18 cellular contexts compared by ENCODE assay signal in the genomic region with DNA sequence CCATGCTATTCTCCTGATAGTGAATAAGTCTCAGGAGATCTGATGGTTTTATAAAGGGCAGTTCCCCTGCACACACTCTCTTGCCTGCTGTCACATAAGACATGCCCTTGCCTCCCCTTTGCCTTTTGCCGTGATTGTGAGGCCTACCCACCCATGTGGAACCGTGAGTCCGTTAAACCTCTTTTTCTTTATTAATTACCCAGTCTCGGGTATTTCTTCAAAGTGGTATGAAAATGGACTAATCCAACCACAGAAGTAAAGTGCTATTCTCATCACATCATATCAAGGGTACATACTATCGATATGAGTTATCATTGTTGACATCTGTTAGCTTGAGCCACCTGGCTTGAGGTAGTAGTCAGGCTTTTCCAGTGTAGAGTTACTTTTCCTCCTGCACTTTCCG. TPM values are rescaled to one million over a fixed set of nuclear protein-coding genes. Genes with fewer than 3 reads are reported as not detected.
DNase-seq lines count a peak whose midpoint lies in the region; ATAC-seq and TF ChIP-seq lines count a peak whose summit lies in the region.
"Had no signal": no experiment of that assay in that cellular context is flagged by ENCODE, and none has a peak within 500 bp of the region (broad histone marks: within the 10 kb centered on the region; RNA-seq: fewer than 3 reads in every experiment).

No MANE protein-coding gene starts in this region.

- CTCF ChIA-PET in activated naive CD4-positive, alpha-beta T cell treated with anti-CD3 and anti-CD28 coated beads for 36 hours (lab: Charles Lee), result no interaction called here

- TF ChIP-seq POLR2A in transverse colon (IDR thresholded peaks at IDR 0.05), result no peak

- H3K4me3 ChIP-seq in transverse colon (no peak overlapping the region), BE2C (ENCODE audit: low read depth, low read length) (no peak overlapping the region)
- H3K4me3 ChIP-seq: skin epidermis had no signal

- no peak for TF ChIP-seq EP300 in transverse colon (IDR thresholded peaks at IDR 0.05; ENCODE audit: low read depth)

- H3K27me3 ChIP-seq in transverse colon, result no peaks in the 10 kb centered on the region
- no peaks in the 10 kb centered on the region for H3K27me3 ChIP-seq in BE2C

- H3K4me1 Mint-ChIP-seq in activated naive CD4-positive, alpha-beta T cell treated with anti-CD3 and anti-CD28 coated beads, Interleukin-2, amount 50 U/mL, for 24 hours, result peaks cover 52% of the 10 kb centered on the region
- H3K4me1 Mint-ChIP-seq in activated naive CD4-positive, alpha-beta T cell treated with anti-CD3 and anti-CD28 coated beads for 36 hours (ENCODE audit: low read depth), result peaks cover 46% of the 10 kb centered on the region
- H3K4me1 Mint-ChIP-seq in dendritic cell treated with granulocyte-macrophage colony-stimulating factor and Interleukin-4, amounts not matched to agents 40 ng/mL and 50 ng/mL, for 4 days (ENCODE audit: low read depth), result peaks cover 71% of the 10 kb centered on the region

- ATAC-seq in HG02798 (IDR thresholded peaks at IDR 0.05; ENCODE audit: poor library complexity, unreplicated experiment), result peak; percentile 33
- ATAC-seq: activated CD4-positive, CD25-positive, alpha-beta regulatory T cell treated with anti-CD3 and anti-CD28 coated beads, Interleukin-2, amount 50 U/mL, for 24 hours had no signal

- H3K27ac ChIP-seq in transverse colon, result peak overlapping the region in 3 of 4 donors; percentile 10 to 98 (median 95)

- 79 to 100% methylated on average over 2 to 6 of the region's 6 CpGs for WGBS in transverse colon (ENCODE audit: low coverage in 1 of 2), 2 donors

- TF ChIP-seq CTCF in transverse colon (IDR thresholded peaks at IDR 0.05) (no peak), BE2C (IDR thresholded peaks at IDR 0.05; ENCODE audit: low read depth, low read length) (no peak)

- H3K4me3 Mint-ChIP-seq in activated naive CD4-positive, alpha-beta T cell treated with anti-CD3 and anti-CD28 coated beads, Interleukin-2, amount 50 U/mL, for 24 hours, result peak overlapping the region; percentile 54
- H3K4me3 Mint-ChIP-seq in activated naive CD4-positive, alpha-beta T cell treated with anti-CD3 and anti-CD28 coated beads for 36 hours, result no peak overlapping the region
- no peak overlapping the region for H3K4me3 Mint-ChIP-seq in dendritic cell treated with granulocyte-macrophage colony-stimulating factor and Interleukin-4, amounts not matched to agents 40 ng/mL and 50 ng/mL, for 4 days

- H3K4me1 ChIP-seq in transverse colon, result peaks cover 24 to 46% (median 36%) of the 10 kb centered on the region in 4 donors
- H3K4me1 ChIP-seq in BE2C, result peaks cover 3% of the 10 kb centered on the region; the same call in 1 of the 2 replicates

- H3K9me3 Mint-ChIP-seq in activated naive CD4-positive, alpha-beta T cell treated with anti-CD3 and anti-CD28 coated beads, Interleukin-2, amount 50 U/mL, for 24 hours, result no peaks in the 10 kb centered on the region
- H3K9me3 Mint-ChIP-seq in activated naive CD4-positive, alpha-beta T cell treated with anti-CD3 and anti-CD28 coated beads for 36 hours, result no peaks in the 10 kb centered on the region
- peaks cover 17% of the 10 kb centered on the region for H3K9me3 Mint-ChIP-seq in dendritic cell treated with granulocyte-macrophage colony-stimulating factor and Interleukin-4, amounts not matched to agents 40 ng/mL and 50 ng/mL, for 4 days
- H3K9me3 Mint-ChIP-seq: activated naive CD8-positive, alpha-beta T cell treated with anti-CD3 and anti-CD28 coated beads, Interleukin-2, amount 10 ng/mL, durations not matched to agents 7 days and 5 days had no signal

- H3K9me3 ChIP-seq in transverse colon (no peaks in the 10 kb centered on the region), BE2C (no peaks in the 10 kb centered on the region)

- intact Hi-C loops in activated naive CD4-positive, alpha-beta T cell treated with anti-CD3 and anti-CD28 coated beads for 36 hours (cut with micrococcal nuclease), result no loop called here
- intact Hi-C loops in dendritic cell treated with granulocyte-macrophage colony-stimulating factor and Interleukin-4, amounts not matched to agents 40 ng/mL and 50 ng/mL, for 4 days (cut with micrococcal nuclease), result loop anchor here (5.0 kb wide), 1 partner anchor 91 kb away; no protein-coding TSS in a partner anchor
- intact Hi-C loops in transverse colon (cut with DNase I; ENCODE audit: low total_unique reads), result no loop called here

- H3K36me3 Mint-ChIP-seq in activated naive CD4-positive, alpha-beta T cell treated with anti-CD3 and anti-CD28 coated beads, Interleukin-2, amount 50 U/mL, for 24 hours, result peaks cover 21% of the 10 kb centered on the region
- H3K36me3 Mint-ChIP-seq in activated naive CD4-positive, alpha-beta T cell treated with anti-CD3 and anti-CD28 coated beads for 36 hours (ENCODE audit: low read depth), result peaks cover 18% of the 10 kb centered on the region
- H3K36me3 Mint-ChIP-seq in dendritic cell treated with granulocyte-macrophage colony-stimulating factor and Interleukin-4, amounts not matched to agents 40 ng/mL and 50 ng/mL, for 4 days (ENCODE audit: low read depth), result peaks cover 29% of the 10 kb centered on the region

- H3K36me3 ChIP-seq in transverse colon, result no peaks in the 10 kb centered on the region
- peaks cover 17% of the 10 kb centered on the region for H3K36me3 ChIP-seq in BE2C

- no peaks in the 10 kb centered on the region for H3K27me3 Mint-ChIP-seq in activated naive CD4-positive, alpha-beta T cell treated with anti-CD3 and anti-CD28 coated beads, Interleukin-2, amount 50 U/mL, for 24 hours
- H3K27me3 Mint-ChIP-seq in activated naive CD4-positive, alpha-beta T cell treated with anti-CD3 and anti-CD28 coated beads for 36 hours (ENCODE audit: low read depth), result no peaks in the 10 kb centered on the region
- no peaks in the 10 kb centered on the region for H3K27me3 Mint-ChIP-seq in dendritic cell treated with granulocyte-macrophage colony-stimulating factor and Interleukin-4, amounts not matched to agents 40 ng/mL and 50 ng/mL, for 4 days
- H3K27me3 Mint-ChIP-seq: activated naive CD8-positive, alpha-beta T cell treated with anti-CD3 and anti-CD28 coated beads, Interleukin-2, amount 10 ng/mL, durations not matched to agents 7 days and 5 days had no signal

- DNase-seq in activated naive CD4-positive, alpha-beta T cell treated with anti-CD3 and anti-CD28 coated beads for 36 hours, result no peak
- DNase-seq in transverse colon, result no peak
- DNase-seq in DMS114 treated with DMSO at 0.1 percent for 48 hours (lab: John Stamatoyannopoulos, UW; ENCODE audit: unreplicated experiment), result no peak
- no peak for DNase-seq in HuH-7.5 (ENCODE audit: low spot score)
- no peak for DNase-seq in BE2C
- DNase-seq: activated naive CD8-positive, alpha-beta T cell treated with anti-CD3 and anti-CD28 coated beads, Interleukin-2, amount 10 ng/mL, durations not matched to agents 7 days and 5 days; cortex of kidney; foreskin melanocyte; NCI-H526; SHP77 had no signal

- in situ Hi-C loops in transverse colon (cut with MboI; ENCODE audit: low pct_ligation_motif_present in 1 of 4, low pct_unique_long_range_greater_than_20kb in 1 of 4, low sequenced_read_pairs in 3 of 4), result no loop called here

- no peak overlapping the region for H3K27ac Mint-ChIP-seq in activated naive CD4-positive, alpha-beta T cell treated with anti-CD3 and anti-CD28 coated beads, Interleukin-2, amount 50 U/mL, for 24 hours
- no peak overlapping the region for H3K27ac Mint-ChIP-seq in activated naive CD4-positive, alpha-beta T cell treated with anti-CD3 and anti-CD28 coated beads for 36 hours
- H3K27ac Mint-ChIP-seq in dendritic cell treated with granulocyte-macrophage colony-stimulating factor and Interleukin-4, amounts not matched to agents 40 ng/mL and 50 ng/mL, for 4 days, result peak overlapping the region; percentile 94

RNA-seq across cellular contexts. Expression of gene MANBAL, which starts 2.3 kb away (rescaled TPM):
- total RNA-seq in activated naive CD4-positive, alpha-beta T cell treated with anti-CD3 and anti-CD28 coated beads for 36 hours, result 10 to 100 TPM in 1 of 2 experiments, 1 to 10 TPM in 1; 9.4 to 10.4 TPM
- total RNA-seq in transverse colon, result 10 to 100 TPM in 3 of 4 donors, 1 to 10 TPM in 1; 8.8 to 31.4 (median 21.3) TPM
- polyA plus RNA-seq in BE2C (2012; ENCODE audit: insufficient read depth, insufficient read length, low read depth), result 51.0 TPM

RNA-seq across cellular contexts. Expression of gene GHRH, which starts 30.1 kb away (rescaled TPM):
- total RNA-seq in activated naive CD4-positive, alpha-beta T cell treated with anti-CD3 and anti-CD28 coated beads for 36 hours, result not detected
- total RNA-seq in transverse colon, result not detected
- polyA plus RNA-seq in BE2C (2012; ENCODE audit: insufficient read depth, insufficient read length, low read depth), result not detected
- total RNA-seq: activated naive CD8-positive, alpha-beta T cell treated with anti-CD3 and anti-CD28 coated beads, Interleukin-2, amount 10 ng/mL, durations not matched to agents 7 days and 5 days; HT1080 had no signal
- polyA plus RNA-seq: keratinocyte, neural cell had no signal

RNA-seq across cellular contexts. Expression of gene SRC, which starts 54.2 kb away (rescaled TPM):
- total RNA-seq in activated naive CD4-positive, alpha-beta T cell treated with anti-CD3 and anti-CD28 coated beads for 36 hours, result 1 to 10 TPM; 2.0 to 2.8 TPM
- 100 to 1,000 TPM in 3 of 4 donors, 10 to 100 TPM in 1; 87.0 to 155 (median 130) TPM for total RNA-seq in transverse colon
- 12.5 TPM for polyA plus RNA-seq in BE2C (2012; ENCODE audit: insufficient read depth, insufficient read length, low read depth)

Comparison
In these comparisons a context has a peak if more than half of its experiments do, and no peak if none do; other contexts are left out.
1. RNA of gene SRC, which starts 54.2 kb away (total RNA-seq): 87.0 to 155 TPM in transverse colon; 2.0 to 2.8 TPM in activated naive CD4-positive, alpha-beta T cell treated with anti-CD3 and anti-CD28 coated beads for 36 hours; every median in the first group is over 10 times any median in the second.